In genomic region chr9:101034222-101034621, GRCh38 we compare ENCODE assay signal across 35 cellular contexts. TPM values are rescaled to one million over a fixed set of nuclear protein-coding genes. Genes with fewer than 3 reads are reported as not detected.
"Had no signal": no experiment of that assay in that cellular context is flagged by ENCODE, and none has a peak within 500 bp of the region (broad histone marks: within the 10 kb centered on the region; RNA-seq: fewer than 3 reads in every experiment).

No MANE protein-coding gene starts in this region.

- H3K36me3 Mint-ChIP-seq: activated naive CD4-positive, alpha-beta T cell treated with anti-CD3 and anti-CD28 coated beads, Interleukin-2, amount 50 U/mL, for 24 hours; activated naive CD8-positive, alpha-beta T cell treated with anti-CD3 and anti-CD28 coated beads, Interleukin-2, amount 10 ng/mL, durations not matched to agents 7 days and 5 days had no signal

- H3K4me2 ChIP-seq: PC-9 had no signal

- H3K4me3 Mint-ChIP-seq: activated CD8-positive, alpha-beta T cell treated with anti-CD3 and anti-CD28 coated beads for 36 hours; activated naive CD4-positive, alpha-beta T cell treated with anti-CD3 and anti-CD28 coated beads, Interleukin-2, amount 50 U/mL, for 24 hours; activated naive CD8-positive, alpha-beta T cell treated with anti-CD3 and anti-CD28 coated beads, Interleukin-2, amount 10 ng/mL, durations not matched to agents 7 days and 5 days; activated T-cell treated with anti-CD3 and anti-CD28 coated beads, Interleukin-2, amount 50 U/mL, for 24 hours; central memory CD8-positive, alpha-beta T cell had no signal

- H3K27ac ChIP-seq: ascending aorta, cardiac muscle cell, PC-9, VCaP had no signal

- H2AFZ ChIP-seq: PC-9 had no signal

- H3K27me3 ChIP-seq: ascending aorta had no signal

- DNase-seq: activated CD4-positive, alpha-beta T cell treated with anti-CD3 and anti-CD28 coated beads for 1 hour; activated CD4-positive, alpha-beta T cell treated with anti-CD3 and anti-CD28 coated beads for 48 hours; activated CD4-positive, CD25-positive, alpha-beta regulatory T cell; activated CD8-positive, alpha-beta T cell treated with anti-CD3 and anti-CD28 coated beads for 36 hours; activated gamma-delta T cell; activated naive CD4-positive, alpha-beta T cell treated with Interleukin-2 at 50 U/mL for 16 hours; activated naive CD8-positive, alpha-beta T cell treated with anti-CD3 and anti-CD28 coated beads, Interleukin-2, amount 10 ng/mL, durations not matched to agents 7 days and 5 days; activated T-cell treated with anti-CD3 and anti-CD28 coated beads, Interleukin-2, amount 50 U/mL, for 24 hours; amygdala; Karpas-422; NCI-H1048; NCI-H1105 treated with DMSO at 0.1 percent for 48 hours; NCI-H1436; NCI-H1694; NCI-H1930; NCI-H2081 treated with DMSO at 0.1 percent for 48 hours; NCI-H345; NCI-H526; NCI-H748 treated with DMSO at 0.1 percent for 48 hours; NK-92 treated with Interleukin-12 subunit alpha and Interleukin-12 subunit beta, amount 100 ng/mL, for 24 hours; PC-9; Right ventricle myocardium superior; SW 1271; T-helper 1 cell; T-helper 2 cell; T-helper 9 cell had no signal

- H3K9me3 Mint-ChIP-seq: activated CD8-positive, alpha-beta T cell treated with anti-CD3 and anti-CD28 coated beads for 36 hours; activated naive CD8-positive, alpha-beta T cell treated with anti-CD3 and anti-CD28 coated beads, Interleukin-2, amount 10 ng/mL, durations not matched to agents 7 days and 5 days; activated T-cell treated with anti-CD3 and anti-CD28 coated beads, Interleukin-2, amount 50 U/mL, for 24 hours; activated T-helper 2 cell treated with anti-CD3 and anti-CD28 coated beads, Interferon-gamma antibody, Interleukin-2, Interleukin-4, amounts not matched to agents 10 μg/mL and 5 μg/mL and 100 μg/mL, durations not matched to agents 14 hours and 24 hours and 36 hours had no signal

- H3K4me1 Mint-ChIP-seq: activated naive CD4-positive, alpha-beta T cell treated with anti-CD3 and anti-CD28 coated beads, Interleukin-2, amount 50 U/mL, for 24 hours; activated naive CD8-positive, alpha-beta T cell treated with anti-CD3 and anti-CD28 coated beads, Interleukin-2, amount 10 ng/mL, durations not matched to agents 7 days and 5 days; central memory CD8-positive, alpha-beta T cell had no signal

- H3K4me1 ChIP-seq: ascending aorta had no signal

- H3K27ac Mint-ChIP-seq: activated CD8-positive, alpha-beta T cell treated with anti-CD3 and anti-CD28 coated beads for 36 hours; activated naive CD4-positive, alpha-beta T cell treated with anti-CD3 and anti-CD28 coated beads, Interleukin-2, amount 50 U/mL, for 24 hours; activated naive CD8-positive, alpha-beta T cell treated with anti-CD3 and anti-CD28 coated beads, Interleukin-2, amount 10 ng/mL, durations not matched to agents 7 days and 5 days; activated T-cell treated with anti-CD3 and anti-CD28 coated beads, Interleukin-2, amount 50 U/mL, for 24 hours; activated T-helper 2 cell treated with anti-CD3 and anti-CD28 coated beads, Interferon-gamma antibody, Interleukin-2, Interleukin-4, amounts not matched to agents 10 μg/mL and 5 μg/mL and 100 μg/mL, durations not matched to agents 14 hours and 24 hours and 36 hours had no signal

- H3K9me3 ChIP-seq: ascending aorta had no signal

- H3K4me3 ChIP-seq: ascending aorta, cardiac muscle cell, PC-9 had no signal

- H3K36me3 ChIP-seq: ascending aorta, cardiac muscle cell had no signal

RNA-seq across cellular contexts. Expression of gene PLPPR1, which starts 5.7 kb away (rescaled TPM):
- total RNA-seq: activated CD8-positive, alpha-beta memory T cell treated with anti-CD3 and anti-CD28 coated beads for 36 hours; activated CD8-positive, alpha-beta T cell treated with anti-CD3 and anti-CD28 coated beads for 36 hours; activated naive CD8-positive, alpha-beta T cell treated with anti-CD3 and anti-CD28 coated beads, Interleukin-2, amount 10 ng/mL, durations not matched to agents 7 days and 5 days; activated T-helper 2 cell treated with anti-CD3 and anti-CD28 coated beads, Interferon-gamma antibody, Interleukin-2, Interleukin-4, amounts not matched to agents 10 μg/mL and 5 μg/mL and 100 μg/mL, durations not matched to agents 14 hours and 24 hours and 36 hours; ascending aorta; MCF 10A; NCI-H460; PC-9; Right ventricle myocardium superior had no signal
